8 cellular contexts compared by ENCODE assay signal in genomic region chr3:53254810-53255359, GRCh38. TPM values are rescaled to one million over a fixed set of nuclear protein-coding genes. Genes with fewer than 3 reads are reported as not detected.
DNase-seq lines count a peak whose midpoint lies in the region; ATAC-seq and TF ChIP-seq lines count a peak whose summit lies in the region.

No MANE protein-coding gene starts in this region.

- peak overlapping the region; percentile 64 for H4K12ac ChIP-seq in trophoblast cell (ENCODE audit: low read depth, low read length)

- no peak overlapping the region for H2AK5ac ChIP-seq in trophoblast cell (ENCODE audit: low read length)

- H3K4me1 ChIP-seq in BLaER1 treated with 17β-estradiol and CSF1 and Interleukin-3, amounts not matched to agents 10 nM and 100 nM = peaks cover 46 to 56% (median 51%) of the 10 kb centered on the region in 10 experiments
- H3K4me1 ChIP-seq in trophoblast cell (ENCODE audit: control insufficient read depth in 1 of 2, insufficient read depth in 2 of 2, low read length in 2 of 2) (peaks cover 23 to 32% of the 10 kb centered on the region in 2 experiments), vagina (peaks cover 48% of the 10 kb centered on the region)

- H4K20me1 ChIP-seq in BLaER1 treated with 17β-estradiol and CSF1 and Interleukin-3, amounts not matched to agents 10 nM and 100 nM = peaks cover 35 to 59% (median 58%) of the 10 kb centered on the region in 11 experiments; a peak in 21 of 22 replicates

- H4K8ac ChIP-seq in trophoblast cell (ENCODE audit: low read depth, low read length) = peak overlapping the region; percentile 68

- peak overlapping the region; percentile 68 to 96 (median 92) for H3K27ac ChIP-seq in BLaER1 treated with 17β-estradiol and CSF1 and Interleukin-3, amounts not matched to agents 10 nM and 100 nM
- H3K27ac ChIP-seq in trophoblast cell (ENCODE audit: low read depth, low read length) (peak overlapping the region; percentile 92), vagina (peak overlapping the region; percentile 79)

- DNase-seq in SK-MEL-5 (ENCODE audit: low read depth, low spot score) (peak; percentile 77), cardiac septum (ENCODE audit: low spot score) (peak; percentile 90), trophoblast cell (peak; percentile 74 to 78), vagina (ENCODE audit: extremely low spot score in 2 of 2) (no peak)
- peak; percentile 17 for DNase-seq in activated naive CD8-positive, alpha-beta T cell treated with anti-CD3 and anti-CD28 coated beads, Interleukin-2, amount 50 U/mL, for 16 hours (ENCODE audit: low read depth, low spot score)

- H3K36me3 ChIP-seq in BLaER1 treated with 17β-estradiol and CSF1 and Interleukin-3, amounts not matched to agents 10 nM and 100 nM = peaks cover 0 to 34% (median 14%) of the 10 kb centered on the region in 11 experiments; a peak in 11 of 22 replicates
- H3K36me3 ChIP-seq in trophoblast cell (ENCODE audit: control insufficient read depth in 1 of 2, insufficient read depth in 2 of 2, low read length in 2 of 2) (peaks cover 8 to 10% of the 10 kb centered on the region in 2 experiments), vagina (no peaks in the 10 kb centered on the region)

- no peak overlapping the region for H3K23ac ChIP-seq in trophoblast cell (ENCODE audit: low read length)

- peak overlapping the region; percentile 77 for H4K91ac ChIP-seq in trophoblast cell (ENCODE audit: low read depth, low read length)

- no peak overlapping the region for H2BK12ac ChIP-seq in trophoblast cell (ENCODE audit: low read length)

- H3K18ac ChIP-seq in trophoblast cell (ENCODE audit: low read length) = peak overlapping the region; percentile 91

- H2AFZ ChIP-seq in trophoblast cell (ENCODE audit: insufficient read depth, low read length, poor library complexity) = peak overlapping the region; percentile 76

- H3K9me3 ChIP-seq in BLaER1 treated with 17β-estradiol and CSF1 and Interleukin-3, amounts not matched to agents 10 nM and 100 nM (replicated peaks in 1 of 11) = no peaks in the 10 kb centered on the region
- H3K9me3 ChIP-seq in trophoblast cell (ENCODE audit: insufficient read depth, low read depth, low read length) = no peaks in the 10 kb centered on the region
- H3K9me3 ChIP-seq in vagina = no peaks in the 10 kb centered on the region

- peak overlapping the region; percentile 35 for H2BK120ac ChIP-seq in trophoblast cell (ENCODE audit: insufficient read depth, low read length, poor library complexity)

- H3K27me3 ChIP-seq in BLaER1 treated with 17β-estradiol and CSF1 and Interleukin-3, amounts not matched to agents 10 nM and 100 nM = no peaks in the 10 kb centered on the region
- H3K27me3 ChIP-seq in trophoblast cell (ENCODE audit: insufficient read depth, low read length) (no peaks in the 10 kb centered on the region), vagina (no peaks in the 10 kb centered on the region)

- peaks cover 48% of the 10 kb centered on the region for H3K79me2 ChIP-seq in trophoblast cell (ENCODE audit: control insufficient read depth, insufficient read depth, low read length, poor library complexity)

- TF ChIP-seq CTCF in vagina (IDR thresholded peaks at IDR 0.05) = no peak

- WGBS in trophoblast cell (ENCODE audit: extremely low coverage, insufficient coverage, insufficient read length) = no CpG with 5 or more reads among the region's 21 CpGs

- peak overlapping the region; percentile 90 for H3K4ac ChIP-seq in trophoblast cell (ENCODE audit: low read depth, low read length)

- peaks cover 16% of the 10 kb centered on the region for H3K79me1 ChIP-seq in trophoblast cell (ENCODE audit: low read length)

- intact Hi-C loops in cardiac septum (cut with DNase I) = loop anchor here (5.0 kb wide), 1 partner anchor 92 kb away; the partner anchor contains the start of gene DCP1A
- intact Hi-C loops in vagina (cut with DNase I) = no loop called here

- H3K9ac ChIP-seq in BLaER1 treated with 17β-estradiol and CSF1 and Interleukin-3, amounts not matched to agents 10 nM and 100 nM = peak overlapping the region; percentile 84 to 98 (median 94)
- H3K9ac ChIP-seq in trophoblast cell (ENCODE audit: low read length) = peak overlapping the region; percentile 85

- peak overlapping the region; percentile 93 for H3K14ac ChIP-seq in trophoblast cell (ENCODE audit: low read length)

- in situ Hi-C loops in SK-MEL-5 (cut with HindIII; ENCODE audit: low pct_unique_long_range_greater_than_20kb, low sequenced_read_pairs) = no loop called here

- peak overlapping the region; percentile 90 for H2BK5ac ChIP-seq in trophoblast cell (ENCODE audit: low read depth, low read length, poor library complexity)

- TF ChIP-seq POLR2A in vagina (IDR thresholded peaks at IDR 0.05) = no peak

- H3K4me3 ChIP-seq in BLaER1 treated with 17β-estradiol and CSF1 and Interleukin-3, amounts not matched to agents 10 nM and 100 nM = peak overlapping the region; percentile 79 to 99 (median 96)
- peak overlapping the region; percentile 98 for H3K4me3 ChIP-seq in trophoblast cell (ENCODE audit: low read depth, low read length)
- H3K4me3 ChIP-seq in vagina = peak overlapping the region; percentile 86 to 96

- H3K4me2 ChIP-seq in BLaER1 treated with 17β-estradiol and CSF1 and Interleukin-3, amounts not matched to agents 10 nM and 100 nM = peak overlapping the region; percentile 82 to 99 (median 96)
- peak overlapping the region; percentile 86 for H3K4me2 ChIP-seq in trophoblast cell (ENCODE audit: low read length)

- ATAC-seq in GM19043 (IDR thresholded peaks at IDR 0.05; ENCODE audit: low read depth, unreplicated experiment) = peak; percentile 50
- ATAC-seq in HG03432 (IDR thresholded peaks at IDR 0.05; ENCODE audit: unreplicated experiment) = peak; percentile 58

RNA-seq across cellular contexts. Expression of gene TKT, which starts 0.9 kb away (rescaled TPM):
- total RNA-seq in SK-MEL-5 (2014; rRNA removed; shearing (Covaris generic)) = 775 and 835 TPM in 2 replicates
- 738 and 888 TPM in 2 replicates for polyA plus RNA-seq in SK-MEL-5 (2015; cell fraction: cytosol; rRNA removed)
- 476 and 534 TPM in 2 replicates for polyA plus RNA-seq in SK-MEL-5 (2015; cell fraction: nucleus; rRNA removed)
- total RNA-seq in cardiac septum (34.6 TPM), vagina (423 TPM)
- polyA plus RNA-seq in trophoblast cell (2013) = 527 and 539 TPM in 2 replicates

Comparison
In these comparisons a context has a peak if more than half of its experiments do, and no peak if none do; other contexts are left out.
1. DNase-seq: peak in SK-MEL-5 (single experiment), activated naive CD8-positive, alpha-beta T cell treated with anti-CD3 and anti-CD28 coated beads, Interleukin-2, amount 50 U/mL, for 16 hours (single experiment), cardiac septum (single experiment) and trophoblast cell (2 of 2); none in vagina (0 of 2).
2. RNA of gene TKT, which starts 0.9 kb away (total RNA-seq): 775 to 835 TPM in SK-MEL-5 and 423 TPM in vagina (single experiment); 34.6 TPM in cardiac septum (single experiment); every median in the first group is over 10 times any median in the second.
3. Peak in every context shown above with its lines, with median percentiles within 50 percentile points of each other: H3K27ac ChIP-seq and H3K4me3 ChIP-seq.